8 cellular contexts compared by ENCODE assay signal in the genomic region with DNA sequence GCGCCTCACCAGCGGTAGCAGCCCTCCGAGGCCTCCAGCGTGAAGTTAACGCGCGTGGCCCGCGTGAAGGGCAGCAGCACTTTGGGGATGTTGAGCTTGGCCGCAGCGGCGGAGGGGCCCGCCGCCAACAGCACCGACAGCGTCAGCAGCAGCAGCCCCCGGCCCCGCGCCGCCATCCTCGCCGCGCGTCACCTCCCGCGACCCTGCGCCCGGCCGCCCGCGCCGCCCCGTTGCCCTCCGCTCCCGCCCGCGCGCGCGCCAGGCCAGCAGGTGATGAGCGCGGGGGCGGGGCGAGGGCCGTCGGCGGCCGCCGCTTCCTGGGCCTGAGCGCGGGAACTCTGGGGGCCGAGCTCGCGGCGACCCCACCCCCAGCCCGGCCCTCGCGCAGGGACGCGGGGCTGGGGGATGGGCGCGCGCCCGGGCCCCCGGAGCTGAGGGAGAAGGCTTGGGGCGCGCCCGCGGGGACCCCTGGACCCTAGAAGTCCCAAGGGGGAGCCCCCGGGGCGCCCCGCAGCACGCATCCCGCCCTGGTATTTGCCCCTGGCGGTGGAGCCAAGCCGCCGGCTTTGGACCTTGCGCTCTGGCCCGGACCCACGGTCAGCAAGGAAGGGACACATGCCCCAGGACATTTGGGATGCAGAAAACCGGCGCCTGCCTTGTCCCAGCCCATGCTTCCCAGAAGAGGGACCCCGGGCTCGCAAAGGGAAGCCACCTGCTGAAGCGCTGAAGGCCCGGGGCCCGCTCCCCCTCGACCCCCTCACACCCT. TPM values are rescaled to one million over a fixed set of nuclear protein-coding genes. Genes with fewer than 3 reads are reported as not detected.
A peak's percentile ranks its signal among the peaks of the same experiment; 100 is the strongest.
DNase-seq lines count a peak whose midpoint lies in the region; ATAC-seq and TF ChIP-seq lines count a peak whose summit lies in the region.

A gene (minus strand): TSS at position 272 of the 766 bp plus-strand sequence. CDS start 96 bp downstream, at position 176.

- peak in 1 of 6 experiments; percentile 5 for TF ChIP-seq CTCF in adrenal gland (IDR thresholded peaks at IDR 0.05)

- intact Hi-C loops in adrenal gland (cut with DNase I): no loop called here

- H3K4me1 ChIP-seq in adrenal gland (replicated peaks in 1 of 2): peaks cover 5 to 9% of the 10 kb centered on the region in 2 donors

- ATAC-seq in GM19467 (IDR thresholded peaks at IDR 0.05; ENCODE audit: unreplicated experiment): peak; percentile 59
- no peak for ATAC-seq in HG03378 (IDR thresholded peaks at IDR 0.05; ENCODE audit: unreplicated experiment)

- DNase-seq in DMS153 treated with DMSO at 0.1 percent for 48 hours (lab: John Stamatoyannopoulos, UW; ENCODE audit: unreplicated experiment): peak; percentile 11
- peak; percentile 38 for DNase-seq in HT-29 (ENCODE audit: low spot score)
- peak; percentile 36 for DNase-seq in SHP77 treated with DMSO at 0.1 percent for 48 hours (lab: John Stamatoyannopoulos, UW)
- peak in 5 of 7 donors; percentile 25 to 40 (median 33) for DNase-seq in adrenal gland
- peak; percentile 90 for DNase-seq in left kidney (ENCODE audit: low read depth, low spot score)
- peak in 2 of 3 donors; percentile 39 to 66 for DNase-seq in stimulated activated CD4-positive, alpha-beta T cell treated with anti-CD3 and anti-CD28 coated beads, TNF-alpha, amount 100 ng/mL, for 48 hours (ENCODE audit: low read depth in 3 of 3)

- H3K9me3 ChIP-seq in adrenal gland (replicated peaks in 1 of 3): no peaks in the 10 kb centered on the region

- TF ChIP-seq POLR2A in adrenal gland (IDR thresholded peaks at IDR 0.05): no peak

- no peaks in the 10 kb centered on the region for H3K27me3 ChIP-seq in adrenal gland

- no peaks in the 10 kb centered on the region for H3K36me3 ChIP-seq in adrenal gland (replicated peaks in 1 of 2)

- peak within 1 kb of the TSS in 2 of 5 donors; percentile 62 to 66 for H3K27ac ChIP-seq in adrenal gland

- WGBS in adrenal gland, 4 donors: 3 to 43% (median 5%) methylated on average over 2 to 88 of the region's 88 CpGs; no CpG with 5 or more reads in 1 of the 4 donors

- H3K4me3 ChIP-seq in adrenal gland: peak within 1 kb of the TSS in 3 of 4 donors; percentile 2 to 79 (median 45)

RNA-seq across cellular contexts. Expression of the gene that starts here (rescaled TPM):
- 75.3 and 77.2 TPM in 2 replicates for total RNA-seq in HT-29 (2014; rRNA removed; shearing (Covaris generic))
- 1 to 10 TPM; 6.2 to 9.6 (median 8.6) TPM for total RNA-seq in adrenal gland
- polyA plus RNA-seq in adrenal gland: 10 to 100 TPM in 1 of 3 donors, 1 to 10 TPM in 2; 3.0 to 15.8 (median 8.6) TPM

Comparison
In these comparisons a context has a peak if more than half of its experiments do, and no peak if none do; other contexts are left out.
1. DNase-seq: peak in every context shown above with its lines; median percentile 90 in left kidney; 52 in stimulated activated CD4-positive, alpha-beta T cell treated with anti-CD3 and anti-CD28 coated beads, TNF-alpha, amount 100 ng/mL, for 48 hours; 38 in HT-29; 36 in SHP77 treated with DMSO at 0.1 percent for 48 hours; 33 in adrenal gland; 11 in DMS153 treated with DMSO at 0.1 percent for 48 hours.